ENCODE assay signal across 14 cellular contexts in the genomic region with DNA sequence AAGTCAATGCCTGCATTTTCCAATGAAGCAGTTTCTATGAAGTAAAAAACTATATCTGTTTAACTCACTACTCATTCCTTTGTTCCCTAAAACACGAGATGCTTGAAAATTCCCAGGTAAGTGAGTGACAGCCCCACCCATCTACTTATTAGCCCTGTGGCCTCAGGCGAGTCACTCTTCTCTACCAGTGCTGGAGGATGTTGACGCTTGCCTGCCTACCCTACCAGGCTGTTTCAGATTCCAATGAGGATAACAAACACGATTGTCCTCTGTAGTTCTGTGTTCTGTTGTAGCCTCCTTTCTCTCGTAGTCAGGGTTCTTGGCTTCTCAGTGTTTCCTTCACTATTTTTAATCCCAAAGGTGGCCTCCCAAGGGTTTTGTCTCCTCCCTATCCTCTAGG.
A peak's percentile ranks its signal among the peaks of the same experiment; 100 is the strongest.
DNase-seq lines count a peak whose midpoint lies in the region; ATAC-seq and TF ChIP-seq lines count a peak whose summit lies in the region.
"Had no signal": no experiment of that assay in that cellular context is flagged by ENCODE, and none has a peak within 500 bp of the region (broad histone marks: within the 10 kb centered on the region; RNA-seq: fewer than 3 reads in every experiment).

No MANE protein-coding gene starts in this region.

- no peak overlapping the region for H3K27ac ChIP-seq in naive thymus-derived CD4-positive, alpha-beta T cell (ENCODE audit: low read depth, low read length)

- no peak overlapping the region for H3K4me3 ChIP-seq in Caco-2 (ENCODE audit: low read depth, low read length)
- no peak overlapping the region for H3K4me3 ChIP-seq in naive thymus-derived CD4-positive, alpha-beta T cell (ENCODE audit: low read length)

- peaks cover 30% of the 10 kb centered on the region for H3K36me3 Mint-ChIP-seq in Caco-2 (ENCODE audit: insufficient read depth, unreplicated experiment)
- peaks cover 9% of the 10 kb centered on the region for H3K36me3 Mint-ChIP-seq in IgD-negative memory B cell
- H3K36me3 Mint-ChIP-seq in central memory CD8-positive, alpha-beta T cell (ENCODE audit: insufficient read depth) = peaks cover 17% of the 10 kb centered on the region
- peaks cover 0 to 54% (median 40%) of the 10 kb centered on the region in 5 donors for H3K36me3 Mint-ChIP-seq in naive thymus-derived CD4-positive, alpha-beta T cell

- intact Hi-C loops in Caco-2 (cut with micrococcal nuclease; ENCODE audit: unreplicated experiment) = no loop called here
- intact Hi-C loops in naive thymus-derived CD4-positive, alpha-beta T cell (cut with micrococcal nuclease) = no loop called here

- H3K4me1 ChIP-seq in Caco-2 = no peaks in the 10 kb centered on the region
- H3K4me1 ChIP-seq in naive thymus-derived CD4-positive, alpha-beta T cell (ENCODE audit: control insufficient read depth in 2 of 2, insufficient read depth in 2 of 2, low read length in 2 of 2) = peaks cover 8 to 30% of the 10 kb centered on the region in 2 donors

- H3K27ac Mint-ChIP-seq in Caco-2 (ENCODE audit: unreplicated experiment) (no peak overlapping the region), IgD-negative memory B cell (peak overlapping the region in 2 of 3 donors; percentile 8 to 40)
- peak overlapping the region; percentile 20 for H3K27ac Mint-ChIP-seq in central memory CD8-positive, alpha-beta T cell (ENCODE audit: low read depth)
- peak overlapping the region in 6 of 9 donors; percentile 1 to 57 (median 8) for H3K27ac Mint-ChIP-seq in naive thymus-derived CD4-positive, alpha-beta T cell
- H3K27ac Mint-ChIP-seq: activated CD4-positive, alpha-beta memory T cell treated with anti-CD3 and anti-CD28 coated beads, Interleukin-2, amount 10 ng/mL, durations not matched to agents 7 days and 5 days had no signal

- BruUV-seq in Caco-2 (replicated peaks; lab: Mats Ljungman, UMichigan) = no TSS peak

- ATAC-seq in central memory CD8-positive, alpha-beta T cell (replicated peaks; ENCODE audit: extremely low read depth, poor library complexity, severe bottlenecking) = no peak
- no peak for ATAC-seq in naive thymus-derived CD4-positive, alpha-beta T cell

- POLR2A ChIA-PET in Caco-2 (lab: Charles Lee) = no interaction called here
- POLR2A ChIA-PET in naive thymus-derived CD4-positive, alpha-beta T cell (lab: Charles Lee) = no interaction called here

- no peak for TF ChIP-seq CTCF in Caco-2 (IDR thresholded peaks at IDR 0.05; ENCODE audit: insufficient read depth in 1 of 2, low read depth in 1 of 2, low read length in 1 of 2, severe bottlenecking in 1 of 2, unreplicated experiment in 1 of 2)

- no peaks in the 10 kb centered on the region for H3K27me3 ChIP-seq in Caco-2 (replicated peaks; ENCODE audit: control insufficient read depth, insufficient read depth, low read length)
- no peaks in the 10 kb centered on the region for H3K27me3 ChIP-seq in naive thymus-derived CD4-positive, alpha-beta T cell (ENCODE audit: control insufficient read depth in 2 of 2, insufficient read depth in 2 of 2, low read length in 2 of 2)

- H3K4me3 Mint-ChIP-seq in Caco-2 (ENCODE audit: unreplicated experiment) = no peak overlapping the region
- no peak overlapping the region for H3K4me3 Mint-ChIP-seq in IgD-negative memory B cell
- H3K4me3 Mint-ChIP-seq in central memory CD8-positive, alpha-beta T cell = no peak overlapping the region
- no peak overlapping the region for H3K4me3 Mint-ChIP-seq in naive thymus-derived CD4-positive, alpha-beta T cell
- H3K4me3 Mint-ChIP-seq: activated CD4-positive, alpha-beta memory T cell treated with anti-CD3 and anti-CD28 coated beads, Interleukin-2, amount 10 ng/mL, durations not matched to agents 7 days and 5 days had no signal

- H3K27me3 Mint-ChIP-seq in Caco-2 (ENCODE audit: insufficient read depth, unreplicated experiment) (no peaks in the 10 kb centered on the region), IgD-negative memory B cell (no peaks in the 10 kb centered on the region)
- no peaks in the 10 kb centered on the region for H3K27me3 Mint-ChIP-seq in central memory CD8-positive, alpha-beta T cell
- no peaks in the 10 kb centered on the region for H3K27me3 Mint-ChIP-seq in naive thymus-derived CD4-positive, alpha-beta T cell
- H3K27me3 Mint-ChIP-seq: activated CD4-positive, alpha-beta memory T cell treated with anti-CD3 and anti-CD28 coated beads, Interleukin-2, amount 10 ng/mL, durations not matched to agents 7 days and 5 days had no signal

- CTCF ChIA-PET in Caco-2 (lab: Charles Lee) = no interaction called here
- CTCF ChIA-PET in naive thymus-derived CD4-positive, alpha-beta T cell (lab: Charles Lee) = no interaction called here

- no peaks in the 10 kb centered on the region for H3K36me3 ChIP-seq in Caco-2 (ENCODE audit: control insufficient read depth, insufficient read depth, low read length)
- H3K36me3 ChIP-seq in naive thymus-derived CD4-positive, alpha-beta T cell (ENCODE audit: control insufficient read depth in 2 of 3, insufficient read depth in 3 of 3, low read length in 3 of 3) = peaks cover 0 to 12% (median 0%) of the 10 kb centered on the region in 3 experiments

- H3K4me1 Mint-ChIP-seq in Caco-2 (ENCODE audit: low read depth, unreplicated experiment) = peaks cover 12% of the 10 kb centered on the region
- H3K4me1 Mint-ChIP-seq in IgD-negative memory B cell = peaks cover 7 to 13% (median 12%) of the 10 kb centered on the region in 3 donors
- H3K4me1 Mint-ChIP-seq in central memory CD8-positive, alpha-beta T cell = peaks cover 46% of the 10 kb centered on the region
- H3K4me1 Mint-ChIP-seq in naive thymus-derived CD4-positive, alpha-beta T cell = peaks cover 29 to 56% (median 51%) of the 10 kb centered on the region in 7 donors

- DNase-seq in Caco-2 (peak; percentile 3 to 38), NK-92 (lab: John Stamatoyannopoulos, UW; ENCODE audit: unreplicated experiment) (no peak)
- no peak for DNase-seq in central memory CD8-positive, alpha-beta T cell (ENCODE audit: low spot score in 2 of 2)
- DNase-seq in naive thymus-derived CD4-positive, alpha-beta T cell = no peak
- no peak for DNase-seq in activated CD8-positive, alpha-beta memory T cell treated with anti-CD3 and anti-CD28 coated beads for 24 hours
- DNase-seq in NK-92 treated with Interleukin-12 subunit alpha and Interleukin-12 subunit beta, amount 100 ng/mL, for 24 hours (lab: John Stamatoyannopoulos, UW) = no peak
- no peak for DNase-seq in activated naive CD4-positive, alpha-beta T cell (lab: John Stamatoyannopoulos, UW)
- DNase-seq: activated CD4-positive, alpha-beta memory T cell treated with anti-CD3 and anti-CD28 coated beads, Interleukin-2, amount 10 ng/mL, durations not matched to agents 7 days and 5 days; AML-193; DND-41; foreskin fibroblast; MM.1S; NCI-H2081 treated with DMSO at 0.1 percent for 48 hours had no signal

- no peaks in the 10 kb centered on the region for H3K9me3 ChIP-seq in Caco-2
- no peaks in the 10 kb centered on the region for H3K9me3 ChIP-seq in naive thymus-derived CD4-positive, alpha-beta T cell (ENCODE audit: control insufficient read depth in 2 of 3, low read length in 3 of 3)

- no peaks in the 10 kb centered on the region for H3K9me3 Mint-ChIP-seq in Caco-2 (ENCODE audit: unreplicated experiment)
- H3K9me3 Mint-ChIP-seq in IgD-negative memory B cell = no peaks in the 10 kb centered on the region
- no peaks in the 10 kb centered on the region for H3K9me3 Mint-ChIP-seq in central memory CD8-positive, alpha-beta T cell
- peaks cover 0 to 2% (median 0%) of the 10 kb centered on the region in 11 donors for H3K9me3 Mint-ChIP-seq in naive thymus-derived CD4-positive, alpha-beta T cell
- H3K9me3 Mint-ChIP-seq: activated CD4-positive, alpha-beta memory T cell treated with anti-CD3 and anti-CD28 coated beads, Interleukin-2, amount 10 ng/mL, durations not matched to agents 7 days and 5 days had no signal

Comparison
In these comparisons a context has a peak if more than half of its experiments do, and no peak if none do; other contexts are left out.
1. DNase-seq: peak in Caco-2 (2 of 2); none in central memory CD8-positive, alpha-beta T cell (0 of 2), naive thymus-derived CD4-positive, alpha-beta T cell (0 of 9), NK-92 (single experiment), activated CD8-positive, alpha-beta memory T cell treated with anti-CD3 and anti-CD28 coated beads for 24 hours (single experiment), NK-92 treated with Interleukin-12 subunit alpha and Interleukin-12 subunit beta, amount 100 ng/mL, for 24 hours (single experiment) and activated naive CD4-positive, alpha-beta T cell (0 of 4).